In the genomic region with DNA sequence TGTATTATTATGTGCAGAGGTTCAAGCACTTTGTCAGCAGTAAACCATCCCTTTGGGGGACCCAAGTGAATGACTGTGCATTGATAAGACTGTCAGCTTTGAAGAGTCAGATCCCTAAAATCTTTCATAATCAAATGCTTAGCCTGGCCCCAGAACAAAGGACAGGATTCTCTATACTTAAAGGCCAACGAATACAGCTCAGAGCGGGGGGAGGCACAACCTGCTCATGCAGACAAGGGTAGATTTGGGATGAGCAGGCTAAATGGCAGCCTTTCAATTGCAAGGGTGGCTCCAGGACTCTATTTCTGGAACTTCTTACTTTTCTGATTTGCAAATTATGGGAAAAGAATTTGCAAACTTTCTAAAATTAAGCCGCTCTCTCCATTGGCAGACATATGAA, we compare ENCODE assay signal across 16 cellular contexts.
DNase-seq lines count a peak whose midpoint lies in the region; ATAC-seq, FAIRE-seq and TF ChIP-seq lines count a peak whose summit lies in the region.
"Had no signal": no experiment of that assay in that cellular context is flagged by ENCODE, and none has a peak within 500 bp of the region (broad histone marks: within the 10 kb centered on the region; RNA-seq: fewer than 3 reads in every experiment).

No MANE protein-coding gene starts in this region.

- H3K4me3 ChIP-seq in HepG2 (replicated peaks in 1 of 3; ENCODE audit: insufficient read depth in 1 of 3, low read depth in 2 of 3, low read length in 3 of 3) (no peak overlapping the region), right lobe of liver (no peak overlapping the region), SJSA1 (no peak overlapping the region)
- H3K4me3 ChIP-seq: A549 had no signal

- TF ChIP-seq RAD21 in HepG2 (CRISPR knock-in tag; IDR thresholded peaks at IDR 0.05), result no peak

- no peak overlapping the region for H3K4me2 ChIP-seq in HepG2 (ENCODE audit: low read depth, low read length)
- H3K4me2 ChIP-seq: A549, SK-N-SH had no signal

- peak overlapping the region; percentile 74 for H3K27ac Mint-ChIP-seq in endothelial cell (ENCODE audit: unreplicated experiment)
- no peak overlapping the region for H3K27ac Mint-ChIP-seq in nephron progenitor cell

- no peak for TF ChIP-seq CTCF in HepG2 (CRISPR knock-in tag; IDR thresholded peaks at IDR 0.05)
- no peak for TF ChIP-seq CTCF in right lobe of liver (IDR thresholded peaks at IDR 0.05)
- TF ChIP-seq CTCF in endothelial cell (IDR thresholded peaks at IDR 0.05; ENCODE audit: unreplicated experiment), result no peak
- no peak for TF ChIP-seq CTCF in nephron progenitor cell (IDR thresholded peaks at IDR 0.05)

- ATAC-seq in HepG2, result no peak
- no peak for ATAC-seq in right lobe of liver
- no peak for ATAC-seq in HG03432 (IDR thresholded peaks at IDR 0.05; ENCODE audit: unreplicated experiment)
- ATAC-seq: A549, PC-3 had no signal

- 98% methylated on average over 3 of the region's 3 CpGs for WGBS in HepG2 (ENCODE audit: low lambda C conversion rate)
- WGBS in right lobe of liver (ENCODE audit: insufficient coverage, low coverage, low lambda C conversion rate, missing lambda C conversion rate), result 80% methylated on average over 2 of the region's 3 CpGs

- H3K36me3 ChIP-seq in HepG2 (replicated peaks in 1 of 2; ENCODE audit: control insufficient read depth in 1 of 2, insufficient read depth in 2 of 2, low read length in 2 of 2) (peaks cover 22 to 90% of the 10 kb centered on the region in 2 experiments), right lobe of liver (peaks cover 0 to 91% (median 40%) of the 10 kb centered on the region in 4 donors), SJSA1 (peaks cover 91% of the 10 kb centered on the region)

- H3K9ac ChIP-seq in HepG2 (ENCODE audit: insufficient read depth, low read depth, low read length), result no peak overlapping the region
- H3K9ac ChIP-seq: SK-N-SH had no signal

- H3K4me3 Mint-ChIP-seq in endothelial cell (ENCODE audit: unreplicated experiment) (no peak overlapping the region), nephron progenitor cell (no peak overlapping the region)

- no peak for DNase-seq in HepG2 (ENCODE audit: low spot score)
- no peak for DNase-seq in right lobe of liver
- DNase-seq in SJSA1 (ENCODE audit: low read depth in 1 of 2, low spot score in 2 of 2), result no peak
- no peak for DNase-seq in endothelial cell (ENCODE audit: low spot score)
- no peak for DNase-seq in substantia nigra (lab: John Stamatoyannopoulos, UW)
- DNase-seq in nephron progenitor cell, result no peak
- no peak for DNase-seq in stimulated activated CD4-positive, alpha-beta T cell treated with anti-CD3 and anti-CD28 coated beads, Interleukin-4, amount 100 ng/mL, for 4 hours
- DNase-seq: Caco-2, NCI-H146, NCI-H2107, NCI-H345, NCI-H69, PC-3, SK-N-SH had no signal

- peaks cover 5% of the 10 kb centered on the region for H3K79me2 ChIP-seq in HepG2 (ENCODE audit: insufficient read depth, low read length)

- H3K27me3 ChIP-seq in HepG2 (ENCODE audit: control insufficient read depth in 1 of 2, insufficient read depth in 2 of 2, low read length in 2 of 2) (no peaks in the 10 kb centered on the region), right lobe of liver (no peaks in the 10 kb centered on the region), SJSA1 (replicated peaks) (no peaks in the 10 kb centered on the region)

- H4K20me1 ChIP-seq in HepG2 (ENCODE audit: insufficient read depth, low read length), result no peaks in the 10 kb centered on the region

- no TSS peak for BruUV-seq in HepG2 (replicated peaks; lab: Mats Ljungman, UMichigan)

- H3K36me3 Mint-ChIP-seq in endothelial cell (ENCODE audit: low read depth, unreplicated experiment), result peaks cover 5% of the 10 kb centered on the region
- H3K36me3 Mint-ChIP-seq in nephron progenitor cell (ENCODE audit: low read depth), result peaks cover 62% of the 10 kb centered on the region

- in situ Hi-C loops in HepG2 (cut with HindIII; ENCODE audit: extremely low pct_ligation_motif_present, low pct_unique_long_range_greater_than_20kb), result no loop called here

- no peak overlapping the region for H2AFZ ChIP-seq in HepG2 (ENCODE audit: low read length)

- H3K4me1 ChIP-seq in HepG2 (ENCODE audit: insufficient read depth, low read length) (peaks cover 48% of the 10 kb centered on the region), right lobe of liver (peaks cover 0 to 26% (median 6%) of the 10 kb centered on the region in 4 donors), SJSA1 (replicated peaks) (peaks cover 20% of the 10 kb centered on the region)
- H3K4me1 ChIP-seq: A549, Caco-2 had no signal

- CTCF ChIA-PET in HepG2 (lab: Yijun Ruan, JAX; ENCODE audit: low intra/inter-chr PET ratio, low total read pairs), result no interaction called here

- no peak for TF ChIP-seq POLR2A in HepG2 (IDR thresholded peaks at IDR 0.05; ENCODE audit: insufficient read depth in 1 of 2, low read depth in 2 of 2, low read length in 2 of 2)
- no peak for TF ChIP-seq POLR2A in right lobe of liver (IDR thresholded peaks at IDR 0.05)

- H3K4me1 Mint-ChIP-seq in endothelial cell (ENCODE audit: unreplicated experiment) (peaks cover 10% of the 10 kb centered on the region), nephron progenitor cell (peaks cover 18% of the 10 kb centered on the region)

- H3K27me3 Mint-ChIP-seq in endothelial cell (ENCODE audit: unreplicated experiment) (no peaks in the 10 kb centered on the region), nephron progenitor cell (ENCODE audit: low read depth, poor library complexity) (no peaks in the 10 kb centered on the region)

- POLR2A ChIA-PET in HepG2 (lab: Yijun Ruan, JAX), result no interaction called here

- intact Hi-C loops in HepG2 (cut with micrococcal nuclease; ENCODE audit: unreplicated experiment), result loop anchor here (10.0 kb wide), 1 partner anchor 440 kb away; no protein-coding TSS in a partner anchor
- intact Hi-C loops in right lobe of liver (cut with DNase I), result no loop called here

- H3K27ac ChIP-seq in HepG2 (ENCODE audit: extremely low read length, insufficient read depth, low read length) (no peak overlapping the region), right lobe of liver (no peak overlapping the region), SJSA1 (peak overlapping the region; percentile 28; the same call in 1 of the 2 replicates), substantia nigra (ENCODE audit: low read depth, low read length, poor library complexity, severe bottlenecking) (peak overlapping the region; percentile 80)
- H3K27ac ChIP-seq: A549 had no signal

- no peaks in the 10 kb centered on the region for H3K9me3 Mint-ChIP-seq in endothelial cell (ENCODE audit: unreplicated experiment)
- H3K9me3 Mint-ChIP-seq in nephron progenitor cell, result no peaks in the 10 kb centered on the region

- no peaks in the 10 kb centered on the region for H3K9me3 ChIP-seq in HepG2 (ENCODE audit: low read length)
- H3K9me3 ChIP-seq in right lobe of liver, result no peaks in the 10 kb centered on the region
- H3K9me3 ChIP-seq in SJSA1 (replicated peaks), result no peaks in the 10 kb centered on the region
- H3K9me3 ChIP-seq: A549, Caco-2, SK-N-SH had no signal

- no peak for FAIRE-seq in HepG2 (lab: Jason Lieb, UNC)
- FAIRE-seq: A549 had no signal

- TF ChIP-seq EP300 in HepG2 (IDR thresholded peaks at IDR 0.05; ENCODE audit: low read depth in 2 of 2, low read length in 2 of 2) (no peak), HepG2 (CRISPR knock-in tag; IDR thresholded peaks at IDR 0.05; ENCODE audit: borderline replicate concordance) (no peak)

TF ChIP-seq in HepG2, 621 proteins besides CTCF, POLR2A, EP300 and RAD21:
- TF ChIP-seq ZBTB26 (CRISPR knock-in tag; IDR thresholded peaks at IDR 0.05; ENCODE audit: borderline replicate concordance), result no peak
- TF ChIP-seq RBM22 (optimal IDR thresholded peaks at IDR 0.05; ENCODE audit: low read length), result peak; percentile 65

Comparison
In these comparisons a context has a peak if more than half of its experiments do, and no peak if none do; other contexts are left out.
1. H3K27ac ChIP-seq: peak in SJSA1 (single experiment) and substantia nigra (single experiment); none in HepG2 (single experiment) and right lobe of liver (0 of 3).